24 cellular contexts compared by ENCODE assay signal in the genomic region with DNA sequence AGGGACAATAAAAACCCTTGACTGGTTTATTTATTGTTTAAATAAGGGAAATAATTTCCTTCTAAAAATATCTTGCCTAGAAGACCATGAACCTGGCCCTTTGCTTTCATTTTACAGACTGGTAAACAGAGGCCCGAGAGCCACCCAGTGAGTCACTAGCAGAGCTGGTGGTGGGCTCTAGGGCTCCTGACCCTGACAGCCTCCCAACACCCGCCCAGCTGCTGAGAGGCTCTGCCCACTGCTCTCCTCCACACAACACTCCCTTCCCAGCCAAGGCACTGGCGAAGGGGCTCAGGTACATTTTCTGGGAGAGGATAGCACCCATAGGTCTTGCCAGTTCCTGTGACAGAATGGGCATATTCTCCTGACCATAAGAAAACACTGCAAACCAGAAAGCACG. TPM values are rescaled to one million over a fixed set of nuclear protein-coding genes. Genes with fewer than 3 reads are reported as not detected.
"Had no signal": no experiment of that assay in that cellular context is flagged by ENCODE, and none has a peak within 500 bp of the region (broad histone marks: within the 10 kb centered on the region; RNA-seq: fewer than 3 reads in every experiment).

No MANE protein-coding gene starts in this region.

- H3K4me1 Mint-ChIP-seq: stimulated activated memory B cell treated with anti-CD40 and anti-IgM and Interleukin-4, amounts not matched to agents 10 μg/mL and 1 μg/mL and 100 μg/mL, for 72 hours had no signal

- H3K9me3 Mint-ChIP-seq: naive thymus-derived CD4-positive, alpha-beta T cell; nephron progenitor cell; stimulated activated memory B cell treated with anti-CD40 and anti-IgM and Interleukin-4, amounts not matched to agents 10 μg/mL and 1 μg/mL and 100 μg/mL, for 72 hours had no signal

- H3K9me3 ChIP-seq: esophagus squamous epithelium, neutrophil, psoas muscle, right lobe of liver, spleen, stomach, upper lobe of left lung, uterus had no signal

- H3K4me1 ChIP-seq: psoas muscle, uterus had no signal

- H3K27me3 Mint-ChIP-seq: naive thymus-derived CD4-positive, alpha-beta T cell; stimulated activated memory B cell treated with anti-CD40 and anti-IgM and Interleukin-4, amounts not matched to agents 10 μg/mL and 1 μg/mL and 100 μg/mL, for 72 hours had no signal

- H3K36me3 ChIP-seq: neutrophil, uterus had no signal

- DNase-seq: dermis blood vessel endothelial cell; esophagus squamous epithelium; mesenchymal stem cell; midbrain; naive thymus-derived CD4-positive, alpha-beta T cell; nephron progenitor cell; psoas muscle; retina; spleen; stimulated activated CD4-positive, alpha-beta T cell treated with anti-CD3 and anti-CD28 coated beads, Interleukin-15, amount 100 ng/mL, for 24 hours; stimulated activated CD4-positive, alpha-beta T cell treated with anti-CD3 and anti-CD28 coated beads, Interleukin-1b, Interleukin-23, amount 100 ng/mL, for 48 hours; stimulated activated CD4-positive, alpha-beta T cell treated with anti-CD3 and anti-CD28 coated beads, Interleukin-4, amount 100 ng/mL, for 24 hours; stomach; uterus had no signal

- H3K27ac Mint-ChIP-seq: stimulated activated memory B cell treated with anti-CD40 and anti-IgM and Interleukin-4, amounts not matched to agents 10 μg/mL and 1 μg/mL and 100 μg/mL, for 72 hours had no signal

- H3K4me3 Mint-ChIP-seq: naive thymus-derived CD4-positive, alpha-beta T cell; nephron progenitor cell; stimulated activated memory B cell treated with anti-CD40 and anti-IgM and Interleukin-4, amounts not matched to agents 10 μg/mL and 1 μg/mL and 100 μg/mL, for 72 hours had no signal

- H3K27ac ChIP-seq: esophagus squamous epithelium, neutrophil, psoas muscle, spleen, stomach, upper lobe of left lung, uterus had no signal

- H3K4me3 ChIP-seq: esophagus squamous epithelium, lung, psoas muscle, right lobe of liver, spleen, stomach, upper lobe of left lung, uterus had no signal

- ATAC-seq: naive thymus-derived CD4-positive, alpha-beta T cell; psoas muscle; stimulated activated memory B cell treated with anti-CD40 and anti-IgM and Interleukin-4, amounts not matched to agents 10 μg/mL and 1 μg/mL and 100 μg/mL, for 72 hours had no signal

- H3K27me3 ChIP-seq: esophagus squamous epithelium, neutrophil, right lobe of liver, spleen, stomach, upper lobe of left lung, uterus had no signal

RNA-seq across cellular contexts. Expression of a gene that starts 18.1 kb away (rescaled TPM):
- total RNA-seq: dermis blood vessel endothelial cell, epithelial cell of proximal tubule, kidney epithelial cell, left colon, left ventricle myocardium superior, lung, osteoblast, psoas muscle, right lobe of liver, stomach, upper lobe of left lung had no signal
